ENCODE assay signal across 1 cellular context in genomic region chr11:122791411-122791810, GRCh38.
TF ChIP-seq lines count a peak whose summit lies in the region.

No MANE protein-coding gene starts in this region.

TF ChIP-seq in HEK293T, 16 proteins besides CTCF, POLR2A, EP300 and RAD21 (continued from another document):
- TF ChIP-seq LEF1 (IDR thresholded peaks at IDR 0.05; ENCODE audit: borderline replicate concordance) (no peak), ZNF384 (IDR thresholded peaks at IDR 0.05) (no peak), HDGF (IDR thresholded peaks at IDR 0.05; ENCODE audit: borderline replicate concordance) (no peak), NFRKB (IDR thresholded peaks at IDR 0.05) (no peak), ELF4 (IDR thresholded peaks at IDR 0.05) (no peak), SP1 (IDR thresholded peaks at IDR 0.05) (no peak), L3MBTL2 (conservative IDR thresholded peaks at IDR 0.05) (no peak), BHLHE40 (IDR thresholded peaks at IDR 0.05; ENCODE audit: borderline replicate concordance) (no peak), CTBP1 (IDR thresholded peaks at IDR 0.05; ENCODE audit: borderline replicate concordance) (no peak)
